1 cellular context compared by ENCODE assay signal in the genomic region with DNA sequence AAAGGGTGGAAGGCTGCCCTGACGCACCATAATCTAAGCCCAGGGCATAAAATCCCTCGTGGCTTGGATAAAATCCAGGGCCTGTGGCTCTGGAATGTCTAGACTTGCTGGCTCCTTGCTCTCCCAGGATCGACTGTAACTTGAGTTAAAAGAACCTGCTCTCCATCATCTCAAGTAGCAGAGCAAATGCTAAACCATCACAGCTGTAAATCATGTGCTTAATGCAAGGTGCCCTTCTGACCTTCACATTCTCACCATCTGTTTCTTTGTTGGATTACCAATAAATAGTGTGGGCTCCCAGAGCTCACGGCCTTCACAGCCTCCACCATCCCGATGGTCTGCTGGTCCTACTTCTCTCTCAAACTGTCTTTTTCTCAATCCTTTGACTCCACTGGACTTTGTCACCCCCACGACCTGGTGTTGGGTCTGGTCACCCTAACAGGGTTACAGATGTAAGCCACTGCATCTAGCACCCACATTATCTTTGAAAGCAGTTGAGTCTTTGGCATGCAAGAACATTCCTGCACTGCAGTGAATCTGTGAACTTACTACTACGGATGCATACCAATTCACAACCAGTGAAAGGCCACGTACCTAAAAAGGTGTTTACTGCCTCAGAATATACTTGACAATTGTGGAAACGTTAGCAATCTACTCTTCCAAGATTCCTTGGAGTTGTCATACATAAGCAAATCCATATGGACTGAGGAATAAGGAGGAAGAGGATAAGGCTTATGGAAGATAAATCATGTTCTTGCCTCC.
TF ChIP-seq lines count a peak whose summit lies in the region.

No MANE protein-coding gene starts in this region.

TF ChIP-seq in HEK293, 187 proteins besides CTCF, POLR2A, EP300 and RAD21 (continued from another document):
- TF ChIP-seq, protein P1, sequence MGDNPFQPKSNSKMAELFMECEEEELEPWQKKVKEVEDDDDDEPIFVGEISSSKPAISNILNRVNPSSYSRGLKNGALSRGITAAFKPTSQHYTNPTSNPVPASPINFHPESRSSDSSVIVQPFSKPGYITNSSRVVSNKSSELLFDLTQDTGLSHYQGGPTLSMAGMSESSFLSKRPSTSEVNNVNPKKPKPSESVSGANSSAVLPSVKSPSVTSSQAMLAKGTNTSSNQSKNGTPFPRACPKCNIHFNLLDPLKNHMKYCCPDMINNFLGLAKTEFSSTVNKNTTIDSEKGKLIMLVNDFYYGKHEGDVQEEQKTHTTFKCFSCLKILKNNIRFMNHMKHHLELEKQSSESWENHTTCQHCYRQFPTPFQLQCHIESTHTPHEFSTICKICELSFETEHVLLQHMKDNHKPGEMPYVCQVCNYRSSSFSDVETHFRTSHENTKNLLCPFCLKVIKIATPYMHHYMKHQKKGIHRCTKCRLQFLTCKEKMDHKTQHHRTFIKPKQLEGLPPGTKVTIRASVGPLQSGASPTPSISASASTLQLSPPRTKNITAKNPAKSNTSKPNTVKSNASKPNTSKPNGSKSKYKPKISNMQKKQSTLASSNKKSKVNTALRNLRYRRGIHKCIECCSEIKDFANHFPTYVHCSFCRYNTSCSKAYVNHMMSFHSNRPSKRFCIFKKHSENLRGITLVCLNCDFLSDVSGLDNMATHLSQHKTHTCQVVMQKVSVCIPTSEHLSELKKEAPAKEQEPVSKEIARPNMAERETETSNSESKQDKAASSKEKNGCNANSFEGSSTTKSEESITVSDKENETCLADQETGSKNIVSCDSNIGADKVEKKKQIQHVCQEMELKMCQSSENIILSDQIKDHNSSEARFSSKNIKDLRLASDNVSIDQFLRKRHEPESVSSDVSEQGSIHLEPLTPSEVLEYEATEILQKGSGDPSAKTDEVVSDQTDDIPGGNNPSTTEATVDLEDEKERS (tag by site-specific recombination; IDR thresholded peaks at IDR 0.05), result no peak
- TF ChIP-seq ZEB2 (tag by site-specific recombination; IDR thresholded peaks at IDR 0.05) (peak; percentile 48), ZNF529 (tag by site-specific recombination; IDR thresholded peaks at IDR 0.05; ENCODE audit: insufficient replicate concordance) (no peak), ZNF555 (tag by site-specific recombination; conservative IDR thresholded peaks at IDR 0.05) (no peak)
- TF ChIP-seq, protein P2, sequence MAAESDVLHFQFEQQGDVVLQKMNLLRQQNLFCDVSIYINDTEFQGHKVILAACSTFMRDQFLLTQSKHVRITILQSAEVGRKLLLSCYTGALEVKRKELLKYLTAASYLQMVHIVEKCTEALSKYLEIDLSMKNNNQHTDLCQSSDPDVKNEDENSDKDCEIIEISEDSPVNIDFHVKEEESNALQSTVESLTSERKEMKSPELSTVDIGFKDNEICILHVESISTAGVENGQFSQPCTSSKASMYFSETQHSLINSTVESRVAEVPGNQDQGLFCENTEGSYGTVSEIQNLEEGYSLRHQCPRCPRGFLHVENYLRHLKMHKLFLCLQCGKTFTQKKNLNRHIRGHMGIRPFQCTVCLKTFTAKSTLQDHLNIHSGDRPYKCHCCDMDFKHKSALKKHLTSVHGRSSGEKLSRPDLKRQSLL (tag by site-specific recombination; IDR thresholded peaks at IDR 0.05), result peak; percentile 42; the same call in 1 of the 2 replicates
